ENCODE assay signal across 28 cellular contexts in the genomic region with DNA sequence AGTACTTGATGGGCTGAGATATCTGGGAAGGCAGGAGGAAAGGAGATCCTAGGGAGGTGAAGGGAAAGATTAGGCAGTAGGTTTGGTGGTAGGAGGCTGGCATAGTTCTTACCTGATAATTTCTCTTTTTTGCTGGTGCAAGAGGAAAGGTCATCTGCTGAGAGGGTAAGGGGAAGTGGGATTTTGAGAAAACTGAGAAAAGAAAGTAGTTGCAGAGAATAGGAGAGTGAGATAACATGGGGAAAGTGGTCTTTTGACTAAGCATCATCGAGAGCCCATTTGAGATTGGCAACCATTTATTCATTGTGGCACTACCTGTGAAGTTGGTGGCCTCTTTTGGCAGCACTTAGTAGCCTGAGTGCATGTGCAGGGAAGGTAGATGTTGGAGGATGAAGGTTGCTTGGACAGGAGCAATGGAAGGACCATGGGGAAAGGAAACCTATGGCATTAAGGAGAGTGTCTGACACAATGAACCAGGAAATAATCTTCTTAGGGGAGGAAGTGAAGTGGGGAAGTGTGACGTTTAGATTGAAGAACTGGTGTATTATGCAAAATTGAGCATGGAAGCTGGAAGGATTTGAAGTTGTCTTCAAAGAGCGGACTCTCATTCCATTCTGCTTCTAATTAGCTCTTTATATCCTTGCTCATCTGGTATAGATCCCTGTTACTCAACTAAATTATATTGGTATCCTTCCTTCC.
"Had no signal": no experiment of that assay in that cellular context is flagged by ENCODE, and none has a peak within 500 bp of the region (broad histone marks: within the 10 kb centered on the region; RNA-seq: fewer than 3 reads in every experiment).

No MANE protein-coding gene starts in this region.

- DNase-seq: activated CD4-positive, alpha-beta memory T cell treated with anti-CD3 and anti-CD28 coated beads for 36 hours; activated CD4-positive, alpha-beta T cell treated with anti-CD3 and anti-CD28 coated beads for 48 hours; activated CD8-positive, alpha-beta memory T cell treated with anti-CD3 and anti-CD28 coated beads, Interleukin-2, amount 50 U/mL, for 48 hours; activated gamma-delta T cell treated with Interleukin-2 at 50 U/mL for 16 hours; activated naive CD4-positive, alpha-beta T cell treated with anti-CD3 and anti-CD28 coated beads, Interleukin-2, amount 50 U/mL, for 16 hours; activated T-cell treated with anti-CD3 and anti-CD28 coated beads, Interleukin-2, amount 50 U/mL, for 4 hours; amniotic stem cell; caudate nucleus; head of caudate nucleus; hippocampal formation; left cardiac atrium; left ventricle myocardium superior; nephron progenitor cell; stimulated activated CD4-positive, alpha-beta T cell treated with anti-CD3 and anti-CD28 coated beads, Interleukin-12 subunit alpha, Interleukin-12 subunit beta, amount 100 ng/mL, for 4 hours; stimulated activated CD4-positive, alpha-beta T cell treated with anti-CD3 and anti-CD28 coated beads, Interleukin-4, amount 100 ng/mL, for 1 hour; stomach; thyroid gland; upper lobe of left lung; WERI-Rb-1 had no signal

- H3K4me1 Mint-ChIP-seq: activated T-helper 17 cell treated with anti-CD3 and anti-CD28 coated beads, Interleukin-2, amount 50 U/mL, for 72 hours; nephron progenitor cell; stimulated activated effector memory CD8-positive, alpha-beta T cell treated with anti-CD3 and anti-CD28 coated beads, Interleukin-12 subunit alpha, Interleukin-12 subunit beta, amount 100 ng/mL, for 72 hours had no signal

- H3K27me3 ChIP-seq: neutrophil, stomach, thyroid gland, upper lobe of left lung had no signal

- H3K4me3 Mint-ChIP-seq: activated CD4-positive, alpha-beta memory T cell treated with anti-CD3 and anti-CD28 coated beads for 36 hours; activated T-cell treated with anti-CD3 and anti-CD28 coated beads, Interleukin-2, amount 50 U/mL, for 4 hours; activated T-helper 17 cell treated with anti-CD3 and anti-CD28 coated beads, Interleukin-2, amount 50 U/mL, for 72 hours; nephron progenitor cell; stimulated activated effector memory CD8-positive, alpha-beta T cell treated with anti-CD3 and anti-CD28 coated beads, Interleukin-12 subunit alpha, Interleukin-12 subunit beta, amount 100 ng/mL, for 72 hours had no signal

- FAIRE-seq: endothelial cell of umbilical vein, keratinocyte, TTC549 had no signal

- H3K9me3 ChIP-seq: neutrophil, stomach, thyroid gland, upper lobe of left lung had no signal

- H3K27ac ChIP-seq: neutrophil, skin epidermis, stomach, thyroid gland, upper lobe of left lung, WERI-Rb-1 had no signal

- H3K4me3 ChIP-seq: skin epidermis, stomach, thyroid gland, upper lobe of left lung had no signal

- H3K36me3 Mint-ChIP-seq: activated CD4-positive, alpha-beta memory T cell treated with anti-CD3 and anti-CD28 coated beads for 36 hours had no signal

- H3K27ac Mint-ChIP-seq: activated CD4-positive, alpha-beta memory T cell treated with anti-CD3 and anti-CD28 coated beads for 36 hours; activated T-helper 17 cell treated with anti-CD3 and anti-CD28 coated beads, Interleukin-2, amount 50 U/mL, for 72 hours; nephron progenitor cell; stimulated activated effector memory CD8-positive, alpha-beta T cell treated with anti-CD3 and anti-CD28 coated beads, Interleukin-12 subunit alpha, Interleukin-12 subunit beta, amount 100 ng/mL, for 72 hours had no signal

- H3K4me1 ChIP-seq: stomach, thyroid gland, upper lobe of left lung had no signal

- ATAC-seq: activated CD4-positive, CD25-positive, alpha-beta regulatory T cell treated with anti-CD3 and anti-CD28 coated beads, Interleukin-2, amount 50 U/mL, for 24 hours; activated T-cell treated with anti-CD3 and anti-CD28 coated beads, Interleukin-2, amount 50 U/mL, for 4 hours; activated T-helper 17 cell treated with anti-CD3 and anti-CD28 coated beads, Interleukin-2, amount 50 U/mL, for 72 hours; left cardiac atrium; left ventricle myocardium superior; sciatic nerve; stimulated activated effector memory CD8-positive, alpha-beta T cell treated with anti-CD3 and anti-CD28 coated beads, Interleukin-12 subunit alpha, Interleukin-12 subunit beta, amount 100 ng/mL, for 72 hours had no signal

- H3K27me3 Mint-ChIP-seq: activated CD4-positive, alpha-beta memory T cell treated with anti-CD3 and anti-CD28 coated beads for 36 hours; activated T-helper 17 cell treated with anti-CD3 and anti-CD28 coated beads, Interleukin-2, amount 50 U/mL, for 72 hours had no signal

- H3K36me3 ChIP-seq: neutrophil, thyroid gland, WERI-Rb-1 had no signal

- H3K9me3 Mint-ChIP-seq: activated CD4-positive, alpha-beta memory T cell treated with anti-CD3 and anti-CD28 coated beads for 36 hours; activated T-cell treated with anti-CD3 and anti-CD28 coated beads, Interleukin-2, amount 50 U/mL, for 4 hours; activated T-helper 17 cell treated with anti-CD3 and anti-CD28 coated beads, Interleukin-2, amount 50 U/mL, for 72 hours; nephron progenitor cell; stimulated activated effector memory CD8-positive, alpha-beta T cell treated with anti-CD3 and anti-CD28 coated beads, Interleukin-12 subunit alpha, Interleukin-12 subunit beta, amount 100 ng/mL, for 72 hours had no signal
